ENCODE assay signal across 1 cellular context in the genomic region with DNA sequence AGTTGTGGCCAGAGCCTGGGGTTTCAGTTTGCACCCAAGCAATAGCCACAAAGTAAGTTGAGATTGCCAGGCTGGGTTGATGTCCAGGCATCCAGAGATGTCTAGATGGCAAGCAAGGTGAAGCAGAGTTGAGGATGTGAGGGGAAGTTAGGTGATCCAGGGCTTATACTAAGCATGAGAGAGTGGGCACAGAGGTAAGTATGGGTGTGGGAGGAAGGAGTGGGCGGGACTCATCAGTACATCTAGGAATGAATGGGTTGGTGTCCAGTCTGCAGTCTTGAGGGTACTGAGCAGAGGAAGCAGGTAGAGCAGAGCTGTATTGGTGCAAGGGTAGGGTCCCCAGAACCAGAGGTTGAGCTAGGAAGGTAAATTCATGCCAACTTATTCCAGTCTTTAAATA.
TF ChIP-seq lines count a peak whose summit lies in the region.

No MANE protein-coding gene starts in this region.

TF ChIP-seq in IMR-90, 13 proteins besides CTCF, POLR2A, EP300 and RAD21:
- TF ChIP-seq, protein P1, sequence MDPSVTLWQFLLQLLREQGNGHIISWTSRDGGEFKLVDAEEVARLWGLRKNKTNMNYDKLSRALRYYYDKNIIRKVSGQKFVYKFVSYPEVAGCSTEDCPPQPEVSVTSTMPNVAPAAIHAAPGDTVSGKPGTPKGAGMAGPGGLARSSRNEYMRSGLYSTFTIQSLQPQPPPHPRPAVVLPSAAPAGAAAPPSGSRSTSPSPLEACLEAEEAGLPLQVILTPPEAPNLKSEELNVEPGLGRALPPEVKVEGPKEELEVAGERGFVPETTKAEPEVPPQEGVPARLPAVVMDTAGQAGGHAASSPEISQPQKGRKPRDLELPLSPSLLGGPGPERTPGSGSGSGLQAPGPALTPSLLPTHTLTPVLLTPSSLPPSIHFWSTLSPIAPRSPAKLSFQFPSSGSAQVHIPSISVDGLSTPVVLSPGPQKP (IDR thresholded peaks at IDR 0.05; ENCODE audit: borderline replicate concordance, low read depth, low read length): no peak
- TF ChIP-seq FOS (IDR thresholded peaks at IDR 0.05; ENCODE audit: low read depth, low read length) (no peak), CHD1 (IDR thresholded peaks at IDR 0.05; ENCODE audit: low read depth, low read length) (no peak), RCOR1 (IDR thresholded peaks at IDR 0.05; ENCODE audit: insufficient replicate concordance, low read length) (no peak), NFE2L2 (IDR thresholded peaks at IDR 0.05; ENCODE audit: low read depth, low read length) (no peak), CEBPB (IDR thresholded peaks at IDR 0.05; ENCODE audit: low read depth, low read length) (no peak), RFX5 (IDR thresholded peaks at IDR 0.05; ENCODE audit: low read depth, low read length) (no peak)
- TF ChIP-seq, protein P2, sequence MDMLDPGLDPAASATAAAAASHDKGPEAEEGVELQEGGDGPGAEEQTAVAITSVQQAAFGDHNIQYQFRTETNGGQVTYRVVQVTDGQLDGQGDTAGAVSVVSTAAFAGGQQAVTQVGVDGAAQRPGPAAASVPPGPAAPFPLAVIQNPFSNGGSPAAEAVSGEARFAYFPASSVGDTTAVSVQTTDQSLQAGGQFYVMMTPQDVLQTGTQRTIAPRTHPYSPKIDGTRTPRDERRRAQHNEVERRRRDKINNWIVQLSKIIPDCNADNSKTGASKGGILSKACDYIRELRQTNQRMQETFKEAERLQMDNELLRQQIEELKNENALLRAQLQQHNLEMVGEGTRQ (IDR thresholded peaks at IDR 0.05; ENCODE audit: low read depth, low read length): no peak
